Comparison of ENCODE assay signal across 11 cellular contexts in the genomic region with DNA sequence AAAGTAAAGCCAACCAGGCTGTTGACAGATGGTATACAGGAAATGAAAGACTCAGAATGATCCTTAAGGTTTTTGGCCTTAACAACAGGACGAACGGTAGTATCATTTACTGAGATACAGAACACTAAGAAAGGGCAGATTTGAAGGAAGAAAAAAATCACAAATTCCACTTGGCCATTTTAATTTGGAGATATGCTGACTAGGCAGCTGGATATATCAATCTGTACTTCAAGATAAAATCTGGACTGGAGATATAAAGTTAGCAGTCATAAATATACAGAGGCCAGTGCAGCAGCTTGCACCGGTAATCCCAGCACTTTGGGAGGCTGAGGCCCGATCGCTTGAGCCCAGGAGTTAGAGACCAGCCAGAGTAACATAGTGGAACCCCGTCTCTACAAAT. TPM values are rescaled to one million over a fixed set of nuclear protein-coding genes. Genes with fewer than 3 reads are reported as not detected.
DNase-seq lines count a peak whose midpoint lies in the region; ATAC-seq and TF ChIP-seq lines count a peak whose summit lies in the region.
"Had no signal": no experiment of that assay in that cellular context is flagged by ENCODE, and none has a peak within 500 bp of the region (broad histone marks: within the 10 kb centered on the region; RNA-seq: fewer than 3 reads in every experiment).

No MANE protein-coding gene starts in this region.

- peak overlapping the region; percentile 46 for H3K4me3 Mint-ChIP-seq in activated naive CD4-positive, alpha-beta T cell treated with anti-CD3 and anti-CD28 coated beads for 36 hours
- H3K4me3 Mint-ChIP-seq in activated B cell treated with CpG ODN at 0.5 μM for 24 hours = peak overlapping the region; percentile 59
- peak overlapping the region; percentile 83 to 93 for H3K4me3 Mint-ChIP-seq in stimulated activated naive CD8-positive, alpha-beta T cell treated with anti-CD3 and anti-CD28 coated beads, Interleukin-15, amount 100 ng/mL, for 72 hours

- H3K4me1 Mint-ChIP-seq in activated naive CD4-positive, alpha-beta T cell treated with anti-CD3 and anti-CD28 coated beads for 36 hours (ENCODE audit: low read depth) = peaks cover 30% of the 10 kb centered on the region
- peaks cover 38% of the 10 kb centered on the region for H3K4me1 Mint-ChIP-seq in activated B cell treated with CpG ODN at 0.5 μM for 24 hours
- H3K4me1 Mint-ChIP-seq in stimulated activated naive CD8-positive, alpha-beta T cell treated with anti-CD3 and anti-CD28 coated beads, Interleukin-15, amount 100 ng/mL, for 72 hours = peaks cover 36% of the 10 kb centered on the region

- CTCF ChIA-PET in activated naive CD4-positive, alpha-beta T cell treated with anti-CD3 and anti-CD28 coated beads for 36 hours (lab: Charles Lee) = no interaction called here
- CTCF ChIA-PET in activated B cell treated with CpG ODN at 0.5 μM for 24 hours (lab: Charles Lee) = no interaction called here

- DNase-seq in activated naive CD4-positive, alpha-beta T cell treated with anti-CD3 and anti-CD28 coated beads for 36 hours = no peak
- no peak for DNase-seq in activated naive CD4-positive, alpha-beta T cell (lab: John Stamatoyannopoulos, UW)
- no peak for DNase-seq in activated B cell treated with CpG ODN at 0.5 μM for 24 hours
- no peak for DNase-seq in fibroblast of villous mesenchyme (ENCODE audit: low read depth)
- no peak for DNase-seq in stimulated activated naive CD8-positive, alpha-beta T cell treated with anti-CD3 and anti-CD28 coated beads, Interleukin-15, amount 100 ng/mL, for 72 hours
- DNase-seq in Peyer's patch = no peak
- no peak for DNase-seq in ecto neural progenitor cell (ENCODE audit: low spot score)
- DNase-seq: kidney glomerular epithelial cell, NCI-H2029 treated with DMSO at 0.1 percent for 48 hours had no signal

- POLR2A ChIA-PET in activated B cell treated with CpG ODN at 0.5 μM for 24 hours (lab: Charles Lee) = no interaction called here

- H3K4me1 ChIP-seq in Peyer's patch = peaks cover 0 to 12% (median 2%) of the 10 kb centered on the region in 4 donors

- intact Hi-C loops in activated naive CD4-positive, alpha-beta T cell treated with anti-CD3 and anti-CD28 coated beads for 36 hours (cut with micrococcal nuclease) = no loop called here
- intact Hi-C loops in activated B cell treated with CpG ODN at 0.5 μM for 24 hours (cut with micrococcal nuclease) = no loop called here

- H3K9me3 ChIP-seq in Peyer's patch = no peaks in the 10 kb centered on the region

- peaks cover 4% of the 10 kb centered on the region for H3K36me3 Mint-ChIP-seq in activated naive CD4-positive, alpha-beta T cell treated with anti-CD3 and anti-CD28 coated beads for 36 hours (ENCODE audit: low read depth)
- peaks cover 28% of the 10 kb centered on the region for H3K36me3 Mint-ChIP-seq in activated B cell treated with CpG ODN at 0.5 μM for 24 hours (ENCODE audit: low read depth)

- no peaks in the 10 kb centered on the region for H3K27me3 Mint-ChIP-seq in activated naive CD4-positive, alpha-beta T cell treated with anti-CD3 and anti-CD28 coated beads for 36 hours (ENCODE audit: low read depth)
- no peaks in the 10 kb centered on the region for H3K27me3 Mint-ChIP-seq in activated B cell treated with CpG ODN at 0.5 μM for 24 hours
- no peaks in the 10 kb centered on the region for H3K27me3 Mint-ChIP-seq in stimulated activated naive CD8-positive, alpha-beta T cell treated with anti-CD3 and anti-CD28 coated beads, Interleukin-15, amount 100 ng/mL, for 72 hours

- H3K27me3 ChIP-seq in Peyer's patch = no peaks in the 10 kb centered on the region
- H3K27me3 ChIP-seq: cardiac muscle cell had no signal

- H3K9me3 Mint-ChIP-seq in activated naive CD4-positive, alpha-beta T cell treated with anti-CD3 and anti-CD28 coated beads for 36 hours = no peaks in the 10 kb centered on the region
- no peaks in the 10 kb centered on the region for H3K9me3 Mint-ChIP-seq in activated B cell treated with CpG ODN at 0.5 μM for 24 hours
- H3K9me3 Mint-ChIP-seq in stimulated activated naive CD8-positive, alpha-beta T cell treated with anti-CD3 and anti-CD28 coated beads, Interleukin-15, amount 100 ng/mL, for 72 hours = no peaks in the 10 kb centered on the region

- no peak overlapping the region for H3K27ac Mint-ChIP-seq in activated naive CD4-positive, alpha-beta T cell treated with anti-CD3 and anti-CD28 coated beads for 36 hours
- H3K27ac Mint-ChIP-seq in activated B cell treated with CpG ODN at 0.5 μM for 24 hours = peak overlapping the region; percentile 19
- H3K27ac Mint-ChIP-seq in stimulated activated naive CD8-positive, alpha-beta T cell treated with anti-CD3 and anti-CD28 coated beads, Interleukin-15, amount 100 ng/mL, for 72 hours = peak overlapping the region in 1 of 2 donors; percentile 31

- ATAC-seq in activated B cell treated with CpG ODN at 0.5 μM for 24 hours (ENCODE audit: low read depth) = no peak
- no peak for ATAC-seq in stimulated activated naive CD8-positive, alpha-beta T cell treated with anti-CD3 and anti-CD28 coated beads, Interleukin-15, amount 100 ng/mL, for 72 hours
- no peak for ATAC-seq in GM18870 (IDR thresholded peaks at IDR 0.05; ENCODE audit: unreplicated experiment)

- no peak for TF ChIP-seq POLR2A in Peyer's patch (IDR thresholded peaks at IDR 0.05)

- no peak overlapping the region for H3K27ac ChIP-seq in Peyer's patch

- TF ChIP-seq CTCF in activated B cell treated with CpG ODN at 0.5 μM for 24 hours (IDR thresholded peaks at IDR 0.05) (no peak), fibroblast of villous mesenchyme (IDR thresholded peaks at IDR 0.05; ENCODE audit: insufficient read depth, low read depth, low read length) (no peak), Peyer's patch (IDR thresholded peaks at IDR 0.05) (no peak)

- peaks cover 0 to 6% (median 0%) of the 10 kb centered on the region in 3 donors for H3K36me3 ChIP-seq in Peyer's patch
- H3K36me3 ChIP-seq: cardiac muscle cell had no signal

- H3K4me3 ChIP-seq in fibroblast of villous mesenchyme (ENCODE audit: low read depth, low read length) = peak overlapping the region; percentile 93
- peak overlapping the region in 2 of 4 donors; percentile 67 to 95 for H3K4me3 ChIP-seq in Peyer's patch

RNA-seq across cellular contexts. Expression of gene NVL, which starts 1.3 kb away (rescaled TPM):
- 10 to 100 TPM; 26.7 to 29.9 TPM for total RNA-seq in activated naive CD4-positive, alpha-beta T cell treated with anti-CD3 and anti-CD28 coated beads for 36 hours
- total RNA-seq in activated B cell treated with CpG ODN at 0.5 μM for 24 hours (43.7 and 44.4 TPM in 2 replicates), fibroblast of villous mesenchyme (21.6 and 22.9 TPM in 2 replicates), Peyer's patch (10 to 100 TPM; 26.6 to 96.6 (median 38.3) TPM)

RNA-seq across cellular contexts. Expression of gene CNIH4, which starts 28.0 kb away (rescaled TPM):
- 10 to 100 TPM; 34.7 to 35.1 TPM for total RNA-seq in activated naive CD4-positive, alpha-beta T cell treated with anti-CD3 and anti-CD28 coated beads for 36 hours
- total RNA-seq in activated B cell treated with CpG ODN at 0.5 μM for 24 hours (16.2 and 21.0 TPM in 2 replicates), fibroblast of villous mesenchyme (35.1 and 62.6 TPM in 2 replicates), Peyer's patch (10 to 100 TPM; 19.8 to 77.8 (median 47.0) TPM)
